ENCODE assay signal across 13 cellular contexts in the genomic region with DNA sequence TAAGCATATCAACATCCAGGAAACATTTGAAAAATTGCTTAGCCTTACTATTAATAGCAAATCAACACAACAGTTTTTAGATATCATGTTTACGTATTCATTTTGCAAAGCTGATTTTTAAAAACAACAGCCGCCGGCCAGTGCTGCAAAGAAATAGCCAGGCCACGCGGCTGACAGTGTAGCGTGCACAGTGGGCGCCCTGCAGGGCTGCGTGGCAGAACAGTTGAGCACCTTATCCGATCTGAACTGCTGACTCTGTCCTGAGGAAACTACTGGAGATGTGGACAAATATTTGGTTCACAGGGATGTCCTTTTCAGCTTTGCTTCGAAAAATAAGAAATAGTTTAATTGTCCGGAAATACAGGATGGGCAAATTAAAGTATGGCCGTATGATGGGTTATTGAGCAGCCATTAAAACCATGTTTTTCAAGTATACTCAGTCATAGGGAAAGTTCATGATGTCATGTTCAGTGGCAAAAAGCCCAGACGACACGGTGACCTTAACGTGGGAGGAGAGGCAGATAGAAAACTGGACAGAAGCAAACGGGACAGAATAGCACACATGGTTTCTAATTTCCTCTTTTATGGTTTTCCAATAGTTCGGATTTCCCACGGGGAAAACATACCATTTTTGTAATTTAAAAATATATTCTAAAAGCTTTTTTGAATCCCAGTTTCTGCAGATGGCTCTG. TPM values are rescaled to one million over a fixed set of nuclear protein-coding genes. Genes with fewer than 3 reads are reported as not detected.
DNase-seq lines count a peak whose midpoint lies in the region; ATAC-seq and TF ChIP-seq lines count a peak whose summit lies in the region.
"Had no signal": no experiment of that assay in that cellular context is flagged by ENCODE, and none has a peak within 500 bp of the region (broad histone marks: within the 10 kb centered on the region; RNA-seq: fewer than 3 reads in every experiment).

No MANE protein-coding gene starts in this region.

- H3K4me3 ChIP-seq in brain microvascular endothelial cell (ENCODE audit: low read depth, low read length) = no peak overlapping the region
- H3K4me3 ChIP-seq: dorsolateral prefrontal cortex had no signal

- intact Hi-C loops in left ventricle myocardium superior (cut with micrococcal nuclease) = no loop called here

- no peaks in the 10 kb centered on the region for H3K4me1 Mint-ChIP-seq in stimulated activated effector memory CD8-positive, alpha-beta T cell treated with anti-CD3 and anti-CD28 coated beads, Interleukin-12 subunit alpha, Interleukin-12 subunit beta, amount 100 ng/mL, for 72 hours
- H3K4me1 Mint-ChIP-seq: stimulated activated naive CD8-positive, alpha-beta T cell treated with anti-CD3 and anti-CD28 coated beads, Interleukin-15, amount 100 ng/mL, for 72 hours had no signal

- no peak overlapping the region for H3K4me3 Mint-ChIP-seq in stimulated activated effector memory CD8-positive, alpha-beta T cell treated with anti-CD3 and anti-CD28 coated beads, Interleukin-12 subunit alpha, Interleukin-12 subunit beta, amount 100 ng/mL, for 72 hours
- H3K4me3 Mint-ChIP-seq: stimulated activated naive CD8-positive, alpha-beta T cell treated with anti-CD3 and anti-CD28 coated beads, Interleukin-15, amount 100 ng/mL, for 72 hours had no signal

- H3K27me3 ChIP-seq in brain microvascular endothelial cell (replicated peaks) = no peaks in the 10 kb centered on the region
- H3K27me3 ChIP-seq: dorsolateral prefrontal cortex had no signal

- peak overlapping the region; percentile 71 for H3K27ac Mint-ChIP-seq in stimulated activated effector memory CD8-positive, alpha-beta T cell treated with anti-CD3 and anti-CD28 coated beads, Interleukin-12 subunit alpha, Interleukin-12 subunit beta, amount 100 ng/mL, for 72 hours

- no peaks in the 10 kb centered on the region for H3K9me3 Mint-ChIP-seq in stimulated activated effector memory CD8-positive, alpha-beta T cell treated with anti-CD3 and anti-CD28 coated beads, Interleukin-12 subunit alpha, Interleukin-12 subunit beta, amount 100 ng/mL, for 72 hours

- no peak overlapping the region for H3K27ac ChIP-seq in brain microvascular endothelial cell
- H3K27ac ChIP-seq: dorsolateral prefrontal cortex, KMS-11 had no signal

- DNase-seq in LoVo (ENCODE audit: low spot score) (peak; percentile 21), brain microvascular endothelial cell (peak; percentile 47), left ventricle myocardium superior (peak; percentile 52), NCI-H187 treated with DMSO at 0.1 percent for 48 hours (lab: John Stamatoyannopoulos, UW) (no peak)
- DNase-seq in stimulated activated effector memory CD8-positive, alpha-beta T cell treated with anti-CD3 and anti-CD28 coated beads, Interleukin-12 subunit alpha, Interleukin-12 subunit beta, amount 100 ng/mL, for 72 hours (ENCODE audit: low spot score in 2 of 2) = no peak
- DNase-seq in effector CD4-positive, alpha-beta T cell = no peak
- DNase-seq: NCI-H187; NCI-H526 treated with DMSO at 0.1 percent for 48 hours; SHP77 treated with DMSO at 0.1 percent for 48 hours; stimulated activated naive CD8-positive, alpha-beta T cell treated with anti-CD3 and anti-CD28 coated beads, Interleukin-15, amount 100 ng/mL, for 72 hours had no signal

- H3K36me3 ChIP-seq in brain microvascular endothelial cell (replicated peaks) = peaks cover 69% of the 10 kb centered on the region

- peaks cover 100% of the 10 kb centered on the region for H3K36me3 Mint-ChIP-seq in stimulated activated effector memory CD8-positive, alpha-beta T cell treated with anti-CD3 and anti-CD28 coated beads, Interleukin-12 subunit alpha, Interleukin-12 subunit beta, amount 100 ng/mL, for 72 hours

- TF ChIP-seq CTCF in brain microvascular endothelial cell (IDR thresholded peaks at IDR 0.05; ENCODE audit: low read depth, low read length, missing control alignments) = no peak

- peak; percentile 79 for ATAC-seq in left ventricle myocardium superior
- ATAC-seq in stimulated activated effector memory CD8-positive, alpha-beta T cell treated with anti-CD3 and anti-CD28 coated beads, Interleukin-12 subunit alpha, Interleukin-12 subunit beta, amount 100 ng/mL, for 72 hours = no peak
- ATAC-seq in GM21529 (IDR thresholded peaks at IDR 0.05; ENCODE audit: unreplicated experiment) = no peak
- ATAC-seq: stimulated activated naive CD8-positive, alpha-beta T cell treated with anti-CD3 and anti-CD28 coated beads, Interleukin-15, amount 100 ng/mL, for 72 hours had no signal

- in situ Hi-C loops in brain microvascular endothelial cell (cut with HindIII; ENCODE audit: low pct_ligation_motif_present, low sequenced_read_pairs) = no loop called here

RNA-seq across cellular contexts. Expression of a gene that starts 52.4 kb away (rescaled TPM):
- total RNA-seq in left ventricle myocardium superior = 9.1 TPM

Comparison
In these comparisons a context has a peak if more than half of its experiments do, and no peak if none do; other contexts are left out.
1. DNase-seq: peak in LoVo (single experiment), brain microvascular endothelial cell (single experiment) and left ventricle myocardium superior (single experiment); none in stimulated activated effector memory CD8-positive, alpha-beta T cell treated with anti-CD3 and anti-CD28 coated beads, Interleukin-12 subunit alpha, Interleukin-12 subunit beta, amount 100 ng/mL, for 72 hours (0 of 2), effector CD4-positive, alpha-beta T cell (single experiment) and NCI-H187 treated with DMSO at 0.1 percent for 48 hours (single experiment).